ENCODE assay signal across 7 cellular contexts in genomic region chrX:16826207-16826606, GRCh38. TPM values are rescaled to one million over a fixed set of nuclear protein-coding genes. Genes with fewer than 3 reads are reported as not detected.
DNase-seq lines count a peak whose midpoint lies in the region; ATAC-seq and TF ChIP-seq lines count a peak whose summit lies in the region.

No MANE protein-coding gene starts in this region.

- H3K9ac ChIP-seq in colonic mucosa (ENCODE audit: low read depth in 2 of 2, low read length in 2 of 2): no peak overlapping the region

- DNase-seq in DMS 273 treated with DMSO at 0.1 percent for 48 hours (lab: John Stamatoyannopoulos, UW) (peak; percentile 46), NOMO-1 (lab: John Stamatoyannopoulos, UW; ENCODE audit: unreplicated experiment in 2 of 2) (peak; percentile 18 to 61), colonic mucosa (no peak), myocyte (ENCODE audit: low read depth) (peak; percentile 36)
- no peak for DNase-seq in effector CD8-positive, alpha-beta T cell (lab: John Stamatoyannopoulos, UW)

- no peaks in the 10 kb centered on the region for H3K4me1 ChIP-seq in colonic mucosa

- no peak overlapping the region for H3K27ac ChIP-seq in colonic mucosa

- TF ChIP-seq CTCF in colonic mucosa (IDR thresholded peaks at IDR 0.05): peak; percentile 58

- peak; percentile 76 for ATAC-seq in GM19351 (IDR thresholded peaks at IDR 0.05; ENCODE audit: unreplicated experiment)
- ATAC-seq in GM18502 (IDR thresholded peaks at IDR 0.05; ENCODE audit: poor library complexity, unreplicated experiment): no peak

- intact Hi-C loops in colonic mucosa (cut with DNase I): loop anchor here (5.0 to 10.0 kb wide), 2 partner anchors 221 to 859 kb away; no protein-coding TSS in a partner anchor

- no peaks in the 10 kb centered on the region for H3K27me3 ChIP-seq in colonic mucosa

- no peaks in the 10 kb centered on the region for H3K9me3 ChIP-seq in colonic mucosa

- H3K4me3 ChIP-seq in colonic mucosa: no peak overlapping the region

- no peaks in the 10 kb centered on the region for H3K36me3 ChIP-seq in colonic mucosa

RNA-seq across cellular contexts. Expression of gene TXLNG, which starts 39.9 kb away (rescaled TPM):
- total RNA-seq in colonic mucosa (10 to 100 TPM in 1 of 2 donors, 1 to 10 TPM in 1; 8.8 to 11.3 TPM), myocyte (5.8 and 6.3 TPM in 2 replicates)
- 2.9 TPM for polyA plus RNA-seq in myocyte (2012)

RNA-seq across cellular contexts. Expression of gene RBBP7, which starts 44.0 kb away (rescaled TPM):
- total RNA-seq in colonic mucosa (100 to 1,000 TPM in 1 of 2 donors, 10 to 100 TPM in 1; 89.3 to 112 TPM), myocyte (87.1 and 96.9 TPM in 2 replicates)
- polyA plus RNA-seq in myocyte (2012): 56.7 TPM

Comparison
In these comparisons a context has a peak if more than half of its experiments do, and no peak if none do; other contexts are left out.
1. DNase-seq: peak in DMS 273 treated with DMSO at 0.1 percent for 48 hours (single experiment), NOMO-1 (2 of 2) and myocyte (single experiment); none in colonic mucosa (single experiment) and effector CD8-positive, alpha-beta T cell (single experiment).